ENCODE assay signal across 8 cellular contexts in the genomic region with DNA sequence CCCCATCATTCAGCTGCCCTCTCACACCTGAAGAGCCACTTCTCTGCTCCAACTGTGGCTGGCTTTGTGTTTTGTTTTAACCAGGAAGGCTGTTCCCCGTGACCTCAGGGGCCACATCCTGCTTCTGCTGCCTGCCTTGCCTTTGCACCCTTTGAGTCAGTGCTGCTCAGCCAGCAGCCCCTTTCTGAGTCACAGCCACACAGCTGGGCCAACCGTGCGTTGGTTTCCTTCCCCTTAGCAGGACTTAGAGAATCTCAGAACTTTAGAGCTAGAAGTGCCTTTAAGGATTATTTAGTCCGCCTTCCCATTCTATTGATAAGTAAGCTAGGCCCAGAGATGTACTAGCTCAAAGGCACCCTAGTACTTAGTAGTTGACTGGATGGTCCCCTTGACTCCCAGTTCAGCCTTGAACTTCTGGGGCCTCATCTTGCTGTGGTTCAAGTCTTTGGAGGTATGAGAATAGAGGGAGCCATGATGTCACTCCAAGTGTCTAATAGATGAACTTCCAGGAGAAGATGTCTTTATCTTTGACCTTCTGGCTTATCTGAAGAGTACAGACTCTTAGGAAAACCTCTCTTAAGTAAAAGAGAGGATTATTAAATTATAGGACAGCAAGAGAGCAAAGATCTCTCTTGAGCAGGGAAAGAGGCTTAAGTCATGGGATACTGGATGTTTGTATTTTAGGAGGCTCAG. TPM values are rescaled to one million over a fixed set of nuclear protein-coding genes. Genes with fewer than 3 reads are reported as not detected.
A peak's percentile ranks its signal among the peaks of the same experiment; 100 is the strongest.
DNase-seq lines count a peak whose midpoint lies in the region; ATAC-seq lines count a peak whose summit lies in the region.

No MANE protein-coding gene starts in this region.

- no peaks in the 10 kb centered on the region for H3K27me3 Mint-ChIP-seq in activated naive CD8-positive, alpha-beta T cell treated with anti-CD3 and anti-CD28 coated beads, Interleukin-2, amount 50 U/mL, for 24 hours

- DNase-seq in T-helper 1 cell = peak; percentile 64 to 97 (median 78)
- DNase-seq in activated naive CD8-positive, alpha-beta T cell treated with anti-CD3 and anti-CD28 coated beads, Interleukin-2, amount 50 U/mL, for 24 hours = peak; percentile 84
- no peak for DNase-seq in left lobe of liver (ENCODE audit: low spot score)
- peak; percentile 72 to 78 for DNase-seq in stimulated activated CD8-positive, alpha-beta memory T cell treated with anti-CD3 and anti-CD28 coated beads, Interleukin-4, amount 100 ng/mL, for 4 hours (ENCODE audit: low read depth in 2 of 2, low spot score in 1 of 2)
- no peak for DNase-seq in dedifferentiated amniotic fluid mesenchymal stem cell (ENCODE audit: extremely low spot score)
- no peak for DNase-seq in NCI-H1694 (lab: John Stamatoyannopoulos, UW)

- ATAC-seq in GM19023 (IDR thresholded peaks at IDR 0.05; ENCODE audit: unreplicated experiment) (peak; percentile 95), HG03108 (IDR thresholded peaks at IDR 0.05; ENCODE audit: unreplicated experiment) (peak; percentile 92), left lobe of liver (peak; percentile 15)
- peak; percentile 87 for ATAC-seq in activated naive CD8-positive, alpha-beta T cell treated with anti-CD3 and anti-CD28 coated beads, Interleukin-2, amount 50 U/mL, for 24 hours

- peaks cover 80% of the 10 kb centered on the region for H3K36me3 Mint-ChIP-seq in activated naive CD8-positive, alpha-beta T cell treated with anti-CD3 and anti-CD28 coated beads, Interleukin-2, amount 50 U/mL, for 24 hours (ENCODE audit: low read depth)

- H3K4me3 Mint-ChIP-seq in activated naive CD8-positive, alpha-beta T cell treated with anti-CD3 and anti-CD28 coated beads, Interleukin-2, amount 50 U/mL, for 24 hours = peak overlapping the region; percentile 89

- no peaks in the 10 kb centered on the region for H3K9me3 Mint-ChIP-seq in activated naive CD8-positive, alpha-beta T cell treated with anti-CD3 and anti-CD28 coated beads, Interleukin-2, amount 50 U/mL, for 24 hours

- peak overlapping the region; percentile 98 for H3K27ac Mint-ChIP-seq in activated naive CD8-positive, alpha-beta T cell treated with anti-CD3 and anti-CD28 coated beads, Interleukin-2, amount 50 U/mL, for 24 hours

- H3K4me1 Mint-ChIP-seq in activated naive CD8-positive, alpha-beta T cell treated with anti-CD3 and anti-CD28 coated beads, Interleukin-2, amount 50 U/mL, for 24 hours = peaks cover 94% of the 10 kb centered on the region

RNA-seq across cellular contexts. Expression of a gene that starts 8.0 kb away (rescaled TPM):
- total RNA-seq in left lobe of liver = 0.88 TPM

Comparison
In these comparisons a context has a peak if more than half of its experiments do, and no peak if none do; other contexts are left out.
1. ATAC-seq: peak in every context shown above with its lines; median percentile 95 in GM19023; 92 in HG03108; 87 in activated naive CD8-positive, alpha-beta T cell treated with anti-CD3 and anti-CD28 coated beads, Interleukin-2, amount 50 U/mL, for 24 hours; 15 in left lobe of liver.
2. DNase-seq: peak in T-helper 1 cell (5 of 5), activated naive CD8-positive, alpha-beta T cell treated with anti-CD3 and anti-CD28 coated beads, Interleukin-2, amount 50 U/mL, for 24 hours (single experiment) and stimulated activated CD8-positive, alpha-beta memory T cell treated with anti-CD3 and anti-CD28 coated beads, Interleukin-4, amount 100 ng/mL, for 4 hours (2 of 2); none in left lobe of liver (single experiment), dedifferentiated amniotic fluid mesenchymal stem cell (single experiment) and NCI-H1694 (single experiment).